8 cellular contexts compared by ENCODE assay signal in genomic region chr22:31616315-31616980, GRCh38. TPM values are rescaled to one million over a fixed set of nuclear protein-coding genes. Genes with fewer than 3 reads are reported as not detected.
A peak's percentile ranks its signal among the peaks of the same experiment; 100 is the strongest.
DNase-seq lines count a peak whose midpoint lies in the region; ATAC-seq, FAIRE-seq and TF ChIP-seq lines count a peak whose summit lies in the region.

No MANE protein-coding gene starts in this region.

- H3K27ac ChIP-seq in small intestine (ENCODE audit: low read depth in 1 of 2, low read length in 1 of 2) = peak overlapping the region; percentile 11 to 66
- no peak overlapping the region for H3K27ac ChIP-seq in foreskin keratinocyte

- peaks cover 7 to 8% of the 10 kb centered on the region in 2 donors for H3K4me1 ChIP-seq in small intestine (ENCODE audit: control insufficient read depth in 2 of 2, insufficient read depth in 1 of 2, low read depth in 1 of 2, low read length in 1 of 2)
- H3K4me1 ChIP-seq in foreskin keratinocyte = no peaks in the 10 kb centered on the region

- H3K4me3 ChIP-seq in small intestine (ENCODE audit: low read depth in 1 of 2, low read length in 2 of 2) = no peak overlapping the region

- 35 to 57% (median 48%) methylated on average over 9 of the region's 9 CpGs for WGBS in small intestine, 3 donors

- no peaks in the 10 kb centered on the region for H3K9me3 ChIP-seq in small intestine (ENCODE audit: control insufficient read depth, low read depth)

- H3K36me3 ChIP-seq in small intestine (ENCODE audit: control insufficient read depth in 2 of 2, insufficient read depth in 2 of 2, low read length in 2 of 2) = peaks cover 3 to 7% of the 10 kb centered on the region in 2 donors

- no peak for TF ChIP-seq CTCF in foreskin keratinocyte (conservative IDR thresholded peaks at IDR 0.05)

- peak; percentile 49 to 65 for DNase-seq in activated T-cell treated with anti-CD3 and anti-CD28 coated beads, Interleukin-2, amount 50 U/mL, for 48 hours
- DNase-seq in small intestine = peak; percentile 80
- no peak for DNase-seq in urothelium cell line (ENCODE audit: low spot score)
- DNase-seq in foreskin keratinocyte = no peak
- DNase-seq in NK-92 (lab: John Stamatoyannopoulos, UW; ENCODE audit: unreplicated experiment) = no peak
- no peak for DNase-seq in SIG-M5 (lab: John Stamatoyannopoulos, UW)

- peak; percentile 73 for ATAC-seq in GM18868 (IDR thresholded peaks at IDR 0.05; ENCODE audit: unreplicated experiment)
- ATAC-seq in HG02798 (IDR thresholded peaks at IDR 0.05; ENCODE audit: poor library complexity, unreplicated experiment) = peak; percentile 69
- ATAC-seq in foreskin keratinocyte = no peak

- no peak for FAIRE-seq in small intestine (lab: Jason Lieb, UNC)
- no peak for FAIRE-seq in urothelium cell line (lab: Jason Lieb, UNC)

- H3K27me3 ChIP-seq in small intestine (ENCODE audit: control insufficient read depth in 2 of 2, insufficient read depth in 2 of 2, low read length in 2 of 2) = no peaks in the 10 kb centered on the region
- H3K27me3 ChIP-seq in foreskin keratinocyte = no peaks in the 10 kb centered on the region

RNA-seq across cellular contexts. Expression of gene PISD, which starts 45.6 kb away (rescaled TPM):
- polyA plus RNA-seq in small intestine (10 to 100 TPM; 17.3 to 28.3 (median 25.0) TPM), foreskin keratinocyte (28.0 and 34.0 TPM in 2 replicates)
- total RNA-seq in foreskin keratinocyte = 37.7 and 39.8 TPM in 2 replicates

Comparison
In these comparisons a context has a peak if more than half of its experiments do, and no peak if none do; other contexts are left out.
1. DNase-seq: peak in activated T-cell treated with anti-CD3 and anti-CD28 coated beads, Interleukin-2, amount 50 U/mL, for 48 hours (2 of 2) and small intestine (single experiment); none in urothelium cell line (single experiment), foreskin keratinocyte (0 of 2), NK-92 (single experiment) and SIG-M5 (single experiment).